In the genomic region with DNA sequence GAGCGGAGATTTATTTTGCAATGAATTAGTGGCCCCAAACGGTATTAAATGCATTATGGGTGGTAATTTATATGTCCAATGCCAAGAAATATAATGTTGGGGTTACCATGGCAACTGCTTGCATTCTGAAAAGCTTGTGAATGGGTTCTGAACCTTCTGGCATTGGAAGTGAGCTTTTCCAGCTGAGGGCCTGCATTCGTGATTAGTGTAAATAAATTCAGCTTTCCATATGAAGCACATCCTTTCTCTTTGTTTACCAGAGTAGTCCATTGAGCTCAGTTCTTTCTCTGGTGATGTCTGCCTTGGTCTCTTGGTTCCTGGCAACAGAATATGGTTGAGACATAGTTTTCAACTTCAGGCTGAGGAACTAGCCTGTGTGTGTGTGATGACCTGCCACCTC, we compare ENCODE assay signal across 13 cellular contexts. TPM values are rescaled to one million over a fixed set of nuclear protein-coding genes. Genes with fewer than 3 reads are reported as not detected.
DNase-seq lines count a peak whose midpoint lies in the region; TF ChIP-seq lines count a peak whose summit lies in the region.
"Had no signal": no experiment of that assay in that cellular context is flagged by ENCODE, and none has a peak within 500 bp of the region (broad histone marks: within the 10 kb centered on the region; RNA-seq: fewer than 3 reads in every experiment).

No MANE protein-coding gene starts in this region.

- no peak overlapping the region for H2BK5ac ChIP-seq in mesenchymal stem cell (ENCODE audit: low read depth, low read length, poor library complexity, severe bottlenecking)

- H4K8ac ChIP-seq in mesenchymal stem cell (ENCODE audit: low read length): no peak overlapping the region

- peak overlapping the region in 1 of 2 experiments; percentile 58 for H3K18ac ChIP-seq in mesenchymal stem cell (ENCODE audit: low read depth in 1 of 2, low read length in 2 of 2)

- DNase-seq in G401 (ENCODE audit: low spot score) (peak; percentile 22), NCI-H1694 (lab: John Stamatoyannopoulos, UW) (peak; percentile 47), brain microvascular endothelial cell (peak; percentile 18), mesenchymal stem cell (peak; percentile 83), T-helper 9 cell (no peak), foreskin melanocyte (no peak)
- DNase-seq in effector CD8-positive, alpha-beta T cell (lab: John Stamatoyannopoulos, UW): no peak
- DNase-seq: activated CD4-positive, CD25-positive, alpha-beta regulatory T cell treated with anti-CD3 and anti-CD28 coated beads, Interleukin-2, amount 50 U/mL, for 72 hours; KG1; NCI-H1105 treated with DMSO at 0.1 percent for 48 hours; spleen; stomach had no signal

- H2BK12ac ChIP-seq in mesenchymal stem cell (ENCODE audit: low read length in 2 of 2): peak overlapping the region in 1 of 2 experiments; percentile 37

- WGBS in mesenchymal stem cell: 50% methylated on average over 2 of the region's 3 CpGs

- no peak overlapping the region for H2AK5ac ChIP-seq in mesenchymal stem cell (ENCODE audit: low read length, severe bottlenecking)

- H2BK15ac ChIP-seq in mesenchymal stem cell (ENCODE audit: low read depth, poor library complexity, severe bottlenecking): no peak overlapping the region

- H4K91ac ChIP-seq in mesenchymal stem cell (ENCODE audit: low read length): no peak overlapping the region

- no peak overlapping the region for H3K9ac ChIP-seq in mesenchymal stem cell (ENCODE audit: low read length)

- no peak overlapping the region for H3K23ac ChIP-seq in mesenchymal stem cell (ENCODE audit: low read length in 2 of 2)

- H3K27me3 ChIP-seq in brain microvascular endothelial cell (replicated peaks) (no peaks in the 10 kb centered on the region), mesenchymal stem cell (ENCODE audit: control insufficient read depth in 1 of 2, insufficient read depth in 1 of 2, low read length in 2 of 2) (no peaks in the 10 kb centered on the region)
- H3K27me3 ChIP-seq: spleen, stomach had no signal

- no peak overlapping the region for H2AFZ ChIP-seq in mesenchymal stem cell (ENCODE audit: low read depth, low read length)

- H3K27ac ChIP-seq in brain microvascular endothelial cell (no peak overlapping the region), mesenchymal stem cell (ENCODE audit: low read length, poor library complexity, severe bottlenecking) (no peak overlapping the region)
- H3K27ac ChIP-seq: prostate gland, spleen, stomach had no signal

- H3K4me3 ChIP-seq in brain microvascular endothelial cell (ENCODE audit: low read depth, low read length) (no peak overlapping the region), mesenchymal stem cell (ENCODE audit: insufficient read depth in 1 of 2, low read depth in 1 of 2, low read length in 2 of 2) (no peak overlapping the region)
- H3K4me3 ChIP-seq: prostate gland, spleen, stomach had no signal

- no peaks in the 10 kb centered on the region for H3K9me3 ChIP-seq in mesenchymal stem cell (ENCODE audit: control insufficient read depth, low read length)
- H3K9me3 ChIP-seq: prostate gland, spleen, stomach had no signal

- H3K36me3 ChIP-seq in brain microvascular endothelial cell (replicated peaks) (no peaks in the 10 kb centered on the region), mesenchymal stem cell (ENCODE audit: control insufficient read depth in 1 of 2, insufficient read depth in 2 of 2, low read depth in 1 of 2, low read length in 2 of 2) (peaks cover 10 to 22% of the 10 kb centered on the region in 2 experiments)
- H3K36me3 ChIP-seq: prostate gland had no signal

- in situ Hi-C loops in G401 (cut with HindIII; ENCODE audit: low sequenced_read_pairs) (no loop called here), brain microvascular endothelial cell (cut with HindIII; ENCODE audit: low pct_ligation_motif_present, low sequenced_read_pairs) (no loop called here)

- H3K79me1 ChIP-seq in mesenchymal stem cell (replicated peaks; ENCODE audit: low read length, poor library complexity, severe bottlenecking): peaks cover 48% of the 10 kb centered on the region

- H3K14ac ChIP-seq in mesenchymal stem cell (ENCODE audit: low read length in 2 of 2): no peak overlapping the region

- H3K4me2 ChIP-seq in mesenchymal stem cell (ENCODE audit: low read length, poor library complexity, severe bottlenecking): no peak overlapping the region

- TF ChIP-seq CTCF in brain microvascular endothelial cell (IDR thresholded peaks at IDR 0.05; ENCODE audit: low read depth, low read length, missing control alignments): no peak

- H3K4me1 ChIP-seq in mesenchymal stem cell (ENCODE audit: control insufficient read depth, insufficient read depth, low read depth, low read length): peaks cover 9% of the 10 kb centered on the region
- H3K4me1 ChIP-seq: prostate gland had no signal

- no peak overlapping the region for H2BK120ac ChIP-seq in mesenchymal stem cell (ENCODE audit: low read depth, low read length)

- no peak overlapping the region for H3K4ac ChIP-seq in mesenchymal stem cell (ENCODE audit: low read depth in 1 of 2, low read length in 2 of 2)

RNA-seq across cellular contexts. Expression of gene TRAF3, which starts 51.9 kb away (rescaled TPM):
- total RNA-seq in G401 (2014; rRNA removed; shearing (Covaris generic)): 21.0 and 45.5 TPM in 2 replicates
- 10.7 TPM for polyA plus RNA-seq in mesenchymal stem cell (2013, experiment 1 of 2)
- 11.9 TPM for polyA plus RNA-seq in mesenchymal stem cell (2013, experiment 2 of 2)

Comparison
In these comparisons a context has a peak if more than half of its experiments do, and no peak if none do; other contexts are left out.
1. DNase-seq: peak in G401 (single experiment), NCI-H1694 (single experiment), brain microvascular endothelial cell (single experiment) and mesenchymal stem cell (single experiment); none in T-helper 9 cell (single experiment), effector CD8-positive, alpha-beta T cell (single experiment) and foreskin melanocyte (single experiment).